10 cellular contexts compared by ENCODE assay signal in the genomic region with DNA sequence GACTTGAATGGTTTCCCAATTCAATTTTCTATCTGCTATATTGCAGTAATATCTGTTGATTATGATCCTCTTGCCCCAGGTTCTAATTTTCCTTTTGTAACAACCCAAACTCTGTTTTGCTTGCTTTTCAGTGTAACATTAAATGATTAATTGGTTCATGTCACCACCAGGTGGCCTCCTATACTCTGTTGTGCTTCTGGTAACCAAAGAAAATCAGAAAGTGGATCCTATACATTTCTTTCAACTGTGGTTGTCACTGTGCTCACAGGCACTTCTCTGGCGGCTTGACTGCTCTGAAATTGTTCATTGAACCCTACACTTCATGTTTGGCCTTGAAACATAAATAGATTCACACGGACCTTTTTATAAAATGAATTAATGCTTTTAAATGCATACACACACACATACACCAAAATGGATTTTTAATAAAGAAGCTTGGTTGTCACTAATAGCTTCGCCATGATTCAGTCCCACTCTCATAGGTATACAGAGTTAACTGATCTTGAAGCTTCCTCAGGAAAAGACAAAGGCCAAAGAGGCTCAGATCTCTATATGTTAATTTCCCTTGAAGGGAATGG.
DNase-seq lines count a peak whose midpoint lies in the region; TF ChIP-seq lines count a peak whose summit lies in the region.
"Had no signal": no experiment of that assay in that cellular context is flagged by ENCODE, and none has a peak within 500 bp of the region (broad histone marks: within the 10 kb centered on the region; RNA-seq: fewer than 3 reads in every experiment).

No MANE protein-coding gene starts in this region.

- CTCF ChIA-PET in A673 (lab: Charles Lee), result interaction anchor here (0.6 to 1.2 kb wide), 5 partner anchors 13 to 1590 kb away, joined by 3 to 9 read pairs (median 3); no protein-coding TSS in a partner anchor

- H3K36me3 Mint-ChIP-seq in neural crest cell (ENCODE audit: low read depth), result no peaks in the 10 kb centered on the region

- no peaks in the 10 kb centered on the region for H3K9me3 Mint-ChIP-seq in neural crest cell
- H3K9me3 Mint-ChIP-seq: dendritic cell treated with granulocyte-macrophage colony-stimulating factor and Interleukin-4, amounts not matched to agents 40 ng/mL and 50 ng/mL, for 4 days; stimulated activated naive CD8-positive, alpha-beta T cell treated with anti-CD3 and anti-CD28 coated beads, Interleukin-15, amount 100 ng/mL, for 72 hours had no signal

- H3K4me3 ChIP-seq in A673 (ENCODE audit: low read depth, low read length, poor library complexity, severe bottlenecking), result no peak overlapping the region
- H3K4me3 ChIP-seq in Jurkat, Clone E6-1 (ENCODE audit: low read length), result no peak overlapping the region
- H3K4me3 ChIP-seq in epithelial cell of esophagus (ENCODE audit: low read length), result no peak overlapping the region

- no peaks in the 10 kb centered on the region for H3K9me3 ChIP-seq in A673 (ENCODE audit: low read depth, low read length, poor library complexity, severe bottlenecking)

- TF ChIP-seq CTCF in A673 (conservative IDR thresholded peaks at IDR 0.05; ENCODE audit: low read depth, low read length) (peak; percentile 74), GM12873 (IDR thresholded peaks at IDR 0.05; ENCODE audit: insufficient read depth, low read depth, low read length, missing control alignments) (peak; percentile 56), epithelial cell of esophagus (IDR thresholded peaks at IDR 0.05; ENCODE audit: insufficient read depth, low read depth, low read length, missing control alignments) (peak; percentile 58), neural crest cell (conservative IDR thresholded peaks at IDR 0.05) (peak; percentile 80)

- peak overlapping the region; percentile 11 for H3K4me3 Mint-ChIP-seq in neural crest cell
- H3K4me3 Mint-ChIP-seq: dendritic cell treated with granulocyte-macrophage colony-stimulating factor and Interleukin-4, amounts not matched to agents 40 ng/mL and 50 ng/mL, for 4 days; stimulated activated naive CD8-positive, alpha-beta T cell treated with anti-CD3 and anti-CD28 coated beads, Interleukin-15, amount 100 ng/mL, for 72 hours had no signal

- DNase-seq in A673 (ENCODE audit: low spot score), result peak; percentile 83
- peak; percentile 25 for DNase-seq in Jurkat, Clone E6-1 (ENCODE audit: low read depth, low spot score)
- peak; percentile 65 for DNase-seq in RKO (ENCODE audit: low spot score)
- peak; percentile 57 for DNase-seq in epithelial cell of esophagus (ENCODE audit: low read depth)
- DNase-seq in neural crest cell (ENCODE audit: low read depth, low spot score), result peak; percentile 49
- no peak for DNase-seq in activated CD8-positive, alpha-beta memory T cell treated with anti-CD3 and anti-CD28 coated beads, Interleukin-2, amount 50 U/mL, for 4 hours
- no peak for DNase-seq in GDM1 (lab: John Stamatoyannopoulos, UW)

- intact Hi-C loops in A673 (cut with micrococcal nuclease; ENCODE audit: unreplicated experiment), result loop anchor here (1.0 to 5.0 kb wide), 4 partner anchors 124 to 1081 kb away; no protein-coding TSS in a partner anchor

- H3K27ac Mint-ChIP-seq in neural crest cell (ENCODE audit: unreplicated experiment), result no peak overlapping the region
- H3K27ac Mint-ChIP-seq: dendritic cell treated with granulocyte-macrophage colony-stimulating factor and Interleukin-4, amounts not matched to agents 40 ng/mL and 50 ng/mL, for 4 days; stimulated activated naive CD8-positive, alpha-beta T cell treated with anti-CD3 and anti-CD28 coated beads, Interleukin-15, amount 100 ng/mL, for 72 hours had no signal

- POLR2A ChIA-PET in A673 (lab: Charles Lee; ENCODE audit: low non-redundant PET), result no interaction called here

- H3K36me3 ChIP-seq in A673 (ENCODE audit: insufficient read depth, low read length, poor library complexity, severe bottlenecking), result no peaks in the 10 kb centered on the region

- no peaks in the 10 kb centered on the region for H3K27me3 ChIP-seq in A673 (replicated peaks; ENCODE audit: insufficient read depth, low read depth, low read length, poor library complexity)

- BruUV-seq in A673 (replicated peaks; lab: Mats Ljungman, UMichigan), result no TSS peak

- H3K27me3 Mint-ChIP-seq in neural crest cell (ENCODE audit: low read depth), result no peaks in the 10 kb centered on the region
- H3K27me3 Mint-ChIP-seq: stimulated activated naive CD8-positive, alpha-beta T cell treated with anti-CD3 and anti-CD28 coated beads, Interleukin-15, amount 100 ng/mL, for 72 hours had no signal

- H3K4me1 Mint-ChIP-seq in neural crest cell, result peaks cover 36% of the 10 kb centered on the region
- H3K4me1 Mint-ChIP-seq: stimulated activated naive CD8-positive, alpha-beta T cell treated with anti-CD3 and anti-CD28 coated beads, Interleukin-15, amount 100 ng/mL, for 72 hours had no signal

- peaks cover 49% of the 10 kb centered on the region for H3K4me1 ChIP-seq in A673 (ENCODE audit: insufficient read depth, low read length, poor library complexity, severe bottlenecking)

- no peak overlapping the region for H3K27ac ChIP-seq in A673 (ENCODE audit: low read depth, low read length, poor library complexity, severe bottlenecking)

Comparison
In these comparisons a context has a peak if more than half of its experiments do, and no peak if none do; other contexts are left out.
1. DNase-seq: peak in A673 (single experiment), Jurkat, Clone E6-1 (single experiment), RKO (single experiment), epithelial cell of esophagus (single experiment) and neural crest cell (single experiment); none in activated CD8-positive, alpha-beta memory T cell treated with anti-CD3 and anti-CD28 coated beads, Interleukin-2, amount 50 U/mL, for 4 hours (single experiment) and GDM1 (single experiment).
2. Peak in every context shown above with its lines, with median percentiles within 50 percentile points of each other: CTCF ChIP-seq.